ENCODE assay signal across 13 cellular contexts in the genomic region with DNA sequence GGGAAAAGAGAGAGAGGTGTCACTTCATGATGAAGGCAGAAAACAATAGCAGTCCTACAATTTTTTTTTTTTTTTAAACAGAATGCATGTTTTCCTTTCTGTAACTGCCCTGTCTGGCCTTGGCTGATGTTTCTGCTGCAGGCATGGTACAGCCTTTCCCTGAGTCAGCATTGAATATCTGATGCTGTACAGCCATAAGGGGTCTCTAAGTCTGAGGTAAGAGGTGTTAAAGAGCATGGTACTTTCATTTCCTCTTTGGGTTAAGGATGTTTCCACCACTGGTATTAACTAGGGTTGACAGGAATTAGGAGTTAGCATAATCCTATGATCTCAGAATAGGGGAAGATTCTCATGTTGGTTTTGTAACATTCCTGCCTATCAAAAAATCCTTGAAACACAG.
DNase-seq lines count a peak whose midpoint lies in the region; ATAC-seq and TF ChIP-seq lines count a peak whose summit lies in the region.
"Had no signal": no experiment of that assay in that cellular context is flagged by ENCODE, and none has a peak within 500 bp of the region (broad histone marks: within the 10 kb centered on the region; RNA-seq: fewer than 3 reads in every experiment).

No MANE protein-coding gene starts in this region.

- CTCF ChIA-PET in activated CD8-positive, alpha-beta memory T cell treated with anti-CD3 and anti-CD28 coated beads, Interleukin-2, amount 10 ng/mL, durations not matched to agents 7 days and 5 days (lab: Charles Lee), result interaction anchor here (1.2 kb wide), 1 partner anchor 145 kb away, joined by 3 read pairs; no protein-coding TSS in a partner anchor

- H3K4me3 ChIP-seq in upper lobe of right lung, result no peak overlapping the region
- H3K4me3 ChIP-seq: cardiac muscle cell, psoas muscle had no signal

- ATAC-seq in GM18868 (IDR thresholded peaks at IDR 0.05; ENCODE audit: unreplicated experiment) (peak; percentile 71), GM21619 (IDR thresholded peaks at IDR 0.05; ENCODE audit: unreplicated experiment) (peak; percentile 79), HG03460 (IDR thresholded peaks at IDR 0.05; ENCODE audit: unreplicated experiment) (peak; percentile 68), natural killer cell (peak in 2 of 3 donors; percentile 63 to 78), upper lobe of right lung (no peak)
- ATAC-seq in activated CD8-positive, alpha-beta memory T cell treated with anti-CD3 and anti-CD28 coated beads, Interleukin-2, amount 10 ng/mL, durations not matched to agents 7 days and 5 days, result no peak

- H3K4me1 ChIP-seq in upper lobe of right lung, result no peaks in the 10 kb centered on the region
- H3K4me1 ChIP-seq: psoas muscle had no signal

- intact Hi-C loops in natural killer cell (cut with micrococcal nuclease) (loop anchor here (5.0 kb wide), 1 partner anchor 35 kb away; no protein-coding TSS in a partner anchor), upper lobe of right lung (cut with DNase I) (no loop called here)

- H3K9me3 Mint-ChIP-seq in natural killer cell, result no peaks in the 10 kb centered on the region
- H3K9me3 Mint-ChIP-seq in T-helper 2 cell treated with Interferon-gamma antibody and Interleukin-4, amounts not matched to agents 5 μg/mL and 100 μg/mL, for 36 hours, result no peaks in the 10 kb centered on the region
- no peaks in the 10 kb centered on the region for H3K9me3 Mint-ChIP-seq in activated CD8-positive, alpha-beta memory T cell treated with anti-CD3 and anti-CD28 coated beads, Interleukin-2, amount 10 ng/mL, durations not matched to agents 7 days and 5 days (ENCODE audit: low read depth)
- H3K9me3 Mint-ChIP-seq: CD4-positive, CD25-positive, alpha-beta regulatory T cell had no signal

- no peaks in the 10 kb centered on the region for H3K27me3 Mint-ChIP-seq in natural killer cell (ENCODE audit: low read depth in 2 of 2)
- no peaks in the 10 kb centered on the region for H3K27me3 Mint-ChIP-seq in T-helper 2 cell treated with Interferon-gamma antibody and Interleukin-4, amounts not matched to agents 5 μg/mL and 100 μg/mL, for 36 hours (ENCODE audit: low read depth)
- no peaks in the 10 kb centered on the region for H3K27me3 Mint-ChIP-seq in activated CD8-positive, alpha-beta memory T cell treated with anti-CD3 and anti-CD28 coated beads, Interleukin-2, amount 10 ng/mL, durations not matched to agents 7 days and 5 days
- H3K27me3 Mint-ChIP-seq: CD4-positive, CD25-positive, alpha-beta regulatory T cell had no signal

- H3K27ac ChIP-seq in upper lobe of right lung, result no peak overlapping the region
- H3K27ac ChIP-seq: cardiac muscle cell, psoas muscle had no signal

- no peaks in the 10 kb centered on the region for H3K36me3 ChIP-seq in upper lobe of right lung
- H3K36me3 ChIP-seq: cardiac muscle cell had no signal

- TF ChIP-seq CTCF in natural killer cell (IDR thresholded peaks at IDR 0.05), result no peak
- no peak for TF ChIP-seq CTCF in upper lobe of right lung (IDR thresholded peaks at IDR 0.05)

- peaks cover 44 to 65% of the 10 kb centered on the region in 2 donors for H3K4me1 Mint-ChIP-seq in natural killer cell
- H3K4me1 Mint-ChIP-seq in T-helper 2 cell treated with Interferon-gamma antibody and Interleukin-4, amounts not matched to agents 5 μg/mL and 100 μg/mL, for 36 hours (ENCODE audit: low read depth), result peaks cover 10% of the 10 kb centered on the region
- peaks cover 6% of the 10 kb centered on the region for H3K4me1 Mint-ChIP-seq in activated CD8-positive, alpha-beta memory T cell treated with anti-CD3 and anti-CD28 coated beads, Interleukin-2, amount 10 ng/mL, durations not matched to agents 7 days and 5 days

- H3K36me3 Mint-ChIP-seq in natural killer cell, result peaks cover 7% of the 10 kb centered on the region
- peaks cover 3% of the 10 kb centered on the region for H3K36me3 Mint-ChIP-seq in T-helper 2 cell treated with Interferon-gamma antibody and Interleukin-4, amounts not matched to agents 5 μg/mL and 100 μg/mL, for 36 hours (ENCODE audit: low read depth)
- H3K36me3 Mint-ChIP-seq in activated CD8-positive, alpha-beta memory T cell treated with anti-CD3 and anti-CD28 coated beads, Interleukin-2, amount 10 ng/mL, durations not matched to agents 7 days and 5 days, result no peaks in the 10 kb centered on the region

- no peaks in the 10 kb centered on the region for H3K27me3 ChIP-seq in upper lobe of right lung
- H3K27me3 ChIP-seq: cardiac muscle cell had no signal

- H3K27ac Mint-ChIP-seq in natural killer cell, result peak overlapping the region; percentile 68 to 73
- no peak overlapping the region for H3K27ac Mint-ChIP-seq in T-helper 2 cell treated with Interferon-gamma antibody and Interleukin-4, amounts not matched to agents 5 μg/mL and 100 μg/mL, for 36 hours
- H3K27ac Mint-ChIP-seq in activated CD8-positive, alpha-beta memory T cell treated with anti-CD3 and anti-CD28 coated beads, Interleukin-2, amount 10 ng/mL, durations not matched to agents 7 days and 5 days, result no peak overlapping the region

- no peak for DNase-seq in natural killer cell
- DNase-seq in T-helper 2 cell treated with Interferon-gamma antibody and Interleukin-4, amounts not matched to agents 5 μg/mL and 100 μg/mL, for 36 hours (ENCODE audit: low spot score), result no peak
- no peak for DNase-seq in DMS79 (lab: John Stamatoyannopoulos, UW)
- no peak for DNase-seq in activated CD8-positive, alpha-beta memory T cell treated with anti-CD3 and anti-CD28 coated beads, Interleukin-2, amount 10 ng/mL, durations not matched to agents 7 days and 5 days
- DNase-seq in upper lobe of right lung, result no peak
- DNase-seq: activated CD4-positive, CD25-positive, alpha-beta regulatory T cell treated with anti-CD3 and anti-CD28 coated beads, Interleukin-2, amount 50 U/mL, for 72 hours; CD4-positive, CD25-positive, alpha-beta regulatory T cell; psoas muscle; stimulated activated CD4-positive, alpha-beta T cell treated with anti-CD3 and anti-CD28 coated beads, Interleukin-2, amount 100 ng/mL, for 48 hours had no signal

- H3K4me3 Mint-ChIP-seq in natural killer cell, result peak overlapping the region; percentile 59
- H3K4me3 Mint-ChIP-seq in T-helper 2 cell treated with Interferon-gamma antibody and Interleukin-4, amounts not matched to agents 5 μg/mL and 100 μg/mL, for 36 hours, result no peak overlapping the region
- H3K4me3 Mint-ChIP-seq in activated CD8-positive, alpha-beta memory T cell treated with anti-CD3 and anti-CD28 coated beads, Interleukin-2, amount 10 ng/mL, durations not matched to agents 7 days and 5 days, result no peak overlapping the region
- H3K4me3 Mint-ChIP-seq: CD4-positive, CD25-positive, alpha-beta regulatory T cell had no signal

- H3K9me3 ChIP-seq in upper lobe of right lung, result no peaks in the 10 kb centered on the region
- H3K9me3 ChIP-seq: psoas muscle had no signal

Comparison
In these comparisons a context has a peak if more than half of its experiments do, and no peak if none do; other contexts are left out.
1. ATAC-seq: peak in GM18868 (single experiment), GM21619 (single experiment), HG03460 (single experiment) and natural killer cell (2 of 3); none in activated CD8-positive, alpha-beta memory T cell treated with anti-CD3 and anti-CD28 coated beads, Interleukin-2, amount 10 ng/mL, durations not matched to agents 7 days and 5 days (single experiment) and upper lobe of right lung (single experiment).
2. H3K27ac Mint-ChIP-seq: peak in natural killer cell (2 of 2); none in T-helper 2 cell treated with Interferon-gamma antibody and Interleukin-4, amounts not matched to agents 5 μg/mL and 100 μg/mL, for 36 hours (single experiment) and activated CD8-positive, alpha-beta memory T cell treated with anti-CD3 and anti-CD28 coated beads, Interleukin-2, amount 10 ng/mL, durations not matched to agents 7 days and 5 days (single experiment).